In genomic region chr6:149084026-149084425, GRCh38 we compare ENCODE assay signal across 16 cellular contexts.
DNase-seq lines count a peak whose midpoint lies in the region; ATAC-seq and TF ChIP-seq lines count a peak whose summit lies in the region.
"Had no signal": no experiment of that assay in that cellular context is flagged by ENCODE, and none has a peak within 500 bp of the region (broad histone marks: within the 10 kb centered on the region; RNA-seq: fewer than 3 reads in every experiment).

No MANE protein-coding gene starts in this region.

- ATAC-seq in GM18907 (IDR thresholded peaks at IDR 0.05; ENCODE audit: unreplicated experiment) (no peak), GM21723 (IDR thresholded peaks at IDR 0.05; ENCODE audit: unreplicated experiment) (no peak)
- ATAC-seq: CD8-positive, alpha-beta T cell; HepG2 had no signal

- TF ChIP-seq CTCF in osteocyte (IDR thresholded peaks at IDR 0.05) = no peak

- no peaks in the 10 kb centered on the region for H3K27me3 ChIP-seq in effector memory CD4-positive, alpha-beta T cell (replicated peaks; ENCODE audit: control insufficient read depth, insufficient read depth, low read length, poor library complexity, severe bottlenecking)

- intact Hi-C loops in activated naive CD4-positive, alpha-beta T cell treated with anti-CD3 and anti-CD28 coated beads for 36 hours (cut with micrococcal nuclease) = loop anchor here (2.0 kb wide), 1 partner anchor 127 kb away; no protein-coding TSS in a partner anchor

- H3K27ac Mint-ChIP-seq in activated naive CD4-positive, alpha-beta T cell treated with anti-CD3 and anti-CD28 coated beads for 36 hours = peak overlapping the region; percentile 78
- peak overlapping the region; percentile 86 for H3K27ac Mint-ChIP-seq in T-helper 2 cell treated with Interferon-gamma antibody and Interleukin-4, amounts not matched to agents 5 μg/mL and 100 μg/mL, for 36 hours
- no peak overlapping the region for H3K27ac Mint-ChIP-seq in osteocyte (ENCODE audit: unreplicated experiment)
- H3K27ac Mint-ChIP-seq: CD8-positive, alpha-beta T cell had no signal

- H3K27me3 Mint-ChIP-seq in activated naive CD4-positive, alpha-beta T cell treated with anti-CD3 and anti-CD28 coated beads for 36 hours (ENCODE audit: low read depth) = no peaks in the 10 kb centered on the region
- H3K27me3 Mint-ChIP-seq in T-helper 2 cell treated with Interferon-gamma antibody and Interleukin-4, amounts not matched to agents 5 μg/mL and 100 μg/mL, for 36 hours (ENCODE audit: low read depth) = no peaks in the 10 kb centered on the region
- no peaks in the 10 kb centered on the region for H3K27me3 Mint-ChIP-seq in osteocyte (ENCODE audit: unreplicated experiment)

- no peaks in the 10 kb centered on the region for H3K36me3 Mint-ChIP-seq in activated naive CD4-positive, alpha-beta T cell treated with anti-CD3 and anti-CD28 coated beads for 36 hours (ENCODE audit: low read depth)
- H3K36me3 Mint-ChIP-seq in T-helper 2 cell treated with Interferon-gamma antibody and Interleukin-4, amounts not matched to agents 5 μg/mL and 100 μg/mL, for 36 hours (ENCODE audit: low read depth) = peaks cover 26% of the 10 kb centered on the region
- no peaks in the 10 kb centered on the region for H3K36me3 Mint-ChIP-seq in osteocyte (ENCODE audit: unreplicated experiment)
- H3K36me3 Mint-ChIP-seq: CD8-positive, alpha-beta T cell had no signal

- H3K4me3 Mint-ChIP-seq in activated naive CD4-positive, alpha-beta T cell treated with anti-CD3 and anti-CD28 coated beads for 36 hours = no peak overlapping the region
- H3K4me3 Mint-ChIP-seq in T-helper 2 cell treated with Interferon-gamma antibody and Interleukin-4, amounts not matched to agents 5 μg/mL and 100 μg/mL, for 36 hours = peak overlapping the region; percentile 75
- H3K4me3 Mint-ChIP-seq in osteocyte (ENCODE audit: unreplicated experiment) = no peak overlapping the region
- H3K4me3 Mint-ChIP-seq: CD8-positive, alpha-beta T cell had no signal

- H3K36me3 ChIP-seq in effector memory CD4-positive, alpha-beta T cell (ENCODE audit: control insufficient read depth, insufficient read depth, low read length) = no peaks in the 10 kb centered on the region
- H3K36me3 ChIP-seq: HAP-1 had no signal

- peaks cover 20% of the 10 kb centered on the region for H3K4me1 ChIP-seq in effector memory CD4-positive, alpha-beta T cell (ENCODE audit: control insufficient read depth, insufficient read depth, low read length, poor library complexity, severe bottlenecking)
- H3K4me1 ChIP-seq: HAP-1 had no signal

- CTCF ChIA-PET in activated naive CD4-positive, alpha-beta T cell treated with anti-CD3 and anti-CD28 coated beads for 36 hours (lab: Charles Lee) = interaction anchor here (0.6 to 7.8 kb wide), 5 partner anchors 10 to 349 kb away, joined by 3 to 81 read pairs (median 3); no protein-coding TSS in a partner anchor

- no peaks in the 10 kb centered on the region for H3K9me3 Mint-ChIP-seq in activated naive CD4-positive, alpha-beta T cell treated with anti-CD3 and anti-CD28 coated beads for 36 hours
- H3K9me3 Mint-ChIP-seq in T-helper 2 cell treated with Interferon-gamma antibody and Interleukin-4, amounts not matched to agents 5 μg/mL and 100 μg/mL, for 36 hours = no peaks in the 10 kb centered on the region
- H3K9me3 Mint-ChIP-seq in osteocyte (ENCODE audit: unreplicated experiment) = no peaks in the 10 kb centered on the region
- H3K9me3 Mint-ChIP-seq: CD8-positive, alpha-beta T cell had no signal

- no peaks in the 10 kb centered on the region for H3K9me3 ChIP-seq in effector memory CD4-positive, alpha-beta T cell (ENCODE audit: control insufficient read depth, low read length)
- H3K9me3 ChIP-seq: HAP-1 had no signal

- peaks cover 53% of the 10 kb centered on the region for H3K4me1 Mint-ChIP-seq in activated naive CD4-positive, alpha-beta T cell treated with anti-CD3 and anti-CD28 coated beads for 36 hours (ENCODE audit: low read depth)
- peaks cover 77% of the 10 kb centered on the region for H3K4me1 Mint-ChIP-seq in T-helper 2 cell treated with Interferon-gamma antibody and Interleukin-4, amounts not matched to agents 5 μg/mL and 100 μg/mL, for 36 hours (ENCODE audit: low read depth)
- H3K4me1 Mint-ChIP-seq in osteocyte (ENCODE audit: unreplicated experiment) = peaks cover 33% of the 10 kb centered on the region

- H3K4me3 ChIP-seq in effector memory CD4-positive, alpha-beta T cell (ENCODE audit: insufficient read depth, low read depth, low read length, poor library complexity, severe bottlenecking) = no peak overlapping the region
- H3K4me3 ChIP-seq: HAP-1, PC-9 had no signal

- no peak for DNase-seq in activated naive CD4-positive, alpha-beta T cell treated with anti-CD3 and anti-CD28 coated beads for 36 hours
- DNase-seq in activated naive CD4-positive, alpha-beta T cell treated with anti-CD3 and anti-CD28 coated beads, Interleukin-2, amount 50 U/mL, for 16 hours = no peak
- peak; percentile 37 for DNase-seq in ELF-1 (ENCODE audit: low read depth, low spot score)
- DNase-seq in T-helper 2 cell treated with Interferon-gamma antibody and Interleukin-4, amounts not matched to agents 5 μg/mL and 100 μg/mL, for 36 hours (ENCODE audit: low spot score) = no peak
- DNase-seq in effector memory CD4-positive, alpha-beta T cell = no peak
- DNase-seq in osteocyte (ENCODE audit: extremely low spot score, unreplicated experiment) = no peak
- DNase-seq: CD8-positive, alpha-beta T cell; NCI-H1105; NCI-H1694 treated with DMSO at 0.1 percent for 48 hours; PC-9; Right ventricle myocardium superior had no signal

- peak overlapping the region; percentile 10 for H3K27ac ChIP-seq in effector memory CD4-positive, alpha-beta T cell (ENCODE audit: insufficient read depth, low read length, poor library complexity, severe bottlenecking)
- H3K27ac ChIP-seq: KMS-11, PC-9 had no signal
